Comparison of ENCODE assay signal across 1 cellular context in the genomic region with DNA sequence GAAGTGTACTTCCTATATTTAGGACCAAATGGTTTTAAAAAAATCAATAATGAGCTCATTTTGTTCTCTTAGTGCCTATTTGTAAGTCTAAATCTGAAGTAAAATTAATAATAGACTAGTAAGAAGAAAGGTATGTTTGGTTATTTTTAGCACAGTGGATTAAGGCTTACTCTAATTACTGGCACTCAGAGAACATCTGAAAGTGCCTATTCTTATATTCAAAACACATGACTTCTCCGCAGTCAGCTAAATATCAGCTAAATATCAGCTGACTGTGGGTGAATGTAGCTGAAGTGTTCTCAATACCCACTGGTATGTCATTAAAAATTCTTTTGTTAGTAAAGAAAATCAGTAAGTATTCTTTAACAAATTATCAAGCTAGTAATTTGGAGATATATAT.
TF ChIP-seq lines count a peak whose summit lies in the region.

No MANE protein-coding gene starts in this region.

TF ChIP-seq in H1, 55 proteins besides CTCF, POLR2A, EP300 and RAD21 (continued from another document):
- TF ChIP-seq, protein P1, sequence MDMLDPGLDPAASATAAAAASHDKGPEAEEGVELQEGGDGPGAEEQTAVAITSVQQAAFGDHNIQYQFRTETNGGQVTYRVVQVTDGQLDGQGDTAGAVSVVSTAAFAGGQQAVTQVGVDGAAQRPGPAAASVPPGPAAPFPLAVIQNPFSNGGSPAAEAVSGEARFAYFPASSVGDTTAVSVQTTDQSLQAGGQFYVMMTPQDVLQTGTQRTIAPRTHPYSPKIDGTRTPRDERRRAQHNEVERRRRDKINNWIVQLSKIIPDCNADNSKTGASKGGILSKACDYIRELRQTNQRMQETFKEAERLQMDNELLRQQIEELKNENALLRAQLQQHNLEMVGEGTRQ (IDR thresholded peaks at IDR 0.05; ENCODE audit: low read length), result no peak
- TF ChIP-seq FOSL1 (IDR thresholded peaks at IDR 0.05; ENCODE audit: insufficient read depth, low read depth, low read length), result no peak
- TF ChIP-seq SIRT6 (IDR thresholded peaks at IDR 0.05; ENCODE audit: low read length), result no peak
- TF ChIP-seq POU5F1 (IDR thresholded peaks at IDR 0.05; ENCODE audit: low read depth, low read length), result no peak
- TF ChIP-seq GABPA (IDR thresholded peaks at IDR 0.05; ENCODE audit: borderline replicate concordance, insufficient read depth, low read length), result no peak
- no peak for TF ChIP-seq NRF1 (IDR thresholded peaks at IDR 0.05; ENCODE audit: low read depth, low read length)
- TF ChIP-seq TEAD4 (IDR thresholded peaks at IDR 0.05; ENCODE audit: low read depth, low read length), result no peak
- no peak for TF ChIP-seq TCF12 (IDR thresholded peaks at IDR 0.05; ENCODE audit: low read depth, low read length)
- TF ChIP-seq SIX5 (IDR thresholded peaks at IDR 0.05; ENCODE audit: low read depth, low read length), result no peak
- TF ChIP-seq CBX8 (IDR thresholded peaks at IDR 0.05; ENCODE audit: borderline replicate concordance, low read depth, low read length), result no peak
- no peak for TF ChIP-seq EGR1 (IDR thresholded peaks at IDR 0.05; ENCODE audit: borderline replicate concordance, low read depth, low read length)
- TF ChIP-seq SIN3A (conservative IDR thresholded peaks at IDR 0.05 in 1 of 2, IDR thresholded peaks at IDR 0.05 in 1 of 2; ENCODE audit: low read depth in 1 of 2, low read length in 2 of 2), result no peak
- no peak for TF ChIP-seq YY1 (IDR thresholded peaks at IDR 0.05; ENCODE audit: low read depth, low read length)
- TF ChIP-seq, protein P2, sequence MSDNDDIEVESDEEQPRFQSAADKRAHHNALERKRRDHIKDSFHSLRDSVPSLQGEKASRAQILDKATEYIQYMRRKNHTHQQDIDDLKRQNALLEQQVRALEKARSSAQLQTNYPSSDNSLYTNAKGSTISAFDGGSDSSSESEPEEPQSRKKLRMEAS (IDR thresholded peaks at IDR 0.05), result no peak
- no peak for TF ChIP-seq SRF (IDR thresholded peaks at IDR 0.05; ENCODE audit: low read depth, low read length)
- TF ChIP-seq TBP (IDR thresholded peaks at IDR 0.05; ENCODE audit: low read depth, low read length), result no peak
- TF ChIP-seq BRCA1 (IDR thresholded peaks at IDR 0.05; ENCODE audit: low read depth, low read length), result no peak
